In the genomic region with DNA sequence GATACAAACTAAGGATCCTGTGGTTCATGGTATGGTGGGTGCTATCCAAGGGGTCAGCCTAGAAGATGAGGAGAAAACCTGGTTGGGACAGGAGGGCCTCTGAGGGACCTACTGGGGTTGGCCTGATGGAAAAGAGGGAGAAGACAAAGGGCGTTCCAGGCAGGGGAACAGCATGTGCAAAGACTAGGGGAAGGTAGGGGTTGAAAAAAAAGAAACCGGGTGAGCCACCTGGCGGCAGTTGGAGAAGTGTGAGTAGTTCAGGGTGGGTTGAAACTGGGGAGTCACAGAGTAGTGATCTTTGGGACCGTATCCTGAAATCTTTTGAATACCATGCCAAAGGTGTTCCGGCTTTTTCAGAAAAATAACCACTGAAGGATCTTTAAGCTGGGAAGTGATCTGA, we compare ENCODE assay signal across 1 cellular context.
TF ChIP-seq lines count a peak whose summit lies in the region.

No MANE protein-coding gene starts in this region.

TF ChIP-seq in K562, 482 proteins besides CTCF, POLR2A, EP300 and RAD21 (continued from another document):
- TF ChIP-seq TEAD4 (IDR thresholded peaks at IDR 0.05; ENCODE audit: low read length) (no peak), TEAD4 (CRISPR knock-in tag; IDR thresholded peaks at IDR 0.05; ENCODE audit: borderline replicate concordance) (no peak), SIN3B (IDR thresholded peaks at IDR 0.05; ENCODE audit: low read depth) (no peak), ZNF79 (CRISPR knock-in tag; IDR thresholded peaks at IDR 0.05; ENCODE audit: low read depth) (no peak), JUNB (CRISPR knock-in tag; conservative IDR thresholded peaks at IDR 0.05) (no peak), TEAD2 (tag; IDR thresholded peaks at IDR 0.05) (no peak), YY1 (IDR thresholded peaks at IDR 0.05; ENCODE audit: borderline replicate concordance in 1 of 3, control insufficient read depth in 1 of 3, extremely low read depth in 1 of 3, insufficient read depth in 3 of 3, insufficient read length in 1 of 3, insufficient replicate concordance in 2 of 3, low read depth in 1 of 3, low read length in 2 of 3) (no peak), PTBP1 (IDR thresholded peaks at IDR 0.05; ENCODE audit: low read depth, low read length) (no peak), CCNT2 (IDR thresholded peaks at IDR 0.05; ENCODE audit: borderline replicate concordance, extremely low read depth, insufficient read length, low read depth, low read length) (no peak), WHSC1 (IDR thresholded peaks at IDR 0.05; ENCODE audit: low read length) (no peak), TGIF2 (CRISPR knock-in tag; IDR thresholded peaks at IDR 0.05) (no peak), KLF13 (tag; IDR thresholded peaks at IDR 0.05; ENCODE audit: borderline replicate concordance, low read depth) (no peak), NEUROD1 (IDR thresholded peaks at IDR 0.05; ENCODE audit: borderline replicate concordance, low read depth, low read length, partially characterized antibody) (no peak), TAF9B (IDR thresholded peaks at IDR 0.05; ENCODE audit: partially characterized antibody) (no peak), EP400 (IDR thresholded peaks at IDR 0.05) (no peak)
- TF ChIP-seq, protein P1, sequence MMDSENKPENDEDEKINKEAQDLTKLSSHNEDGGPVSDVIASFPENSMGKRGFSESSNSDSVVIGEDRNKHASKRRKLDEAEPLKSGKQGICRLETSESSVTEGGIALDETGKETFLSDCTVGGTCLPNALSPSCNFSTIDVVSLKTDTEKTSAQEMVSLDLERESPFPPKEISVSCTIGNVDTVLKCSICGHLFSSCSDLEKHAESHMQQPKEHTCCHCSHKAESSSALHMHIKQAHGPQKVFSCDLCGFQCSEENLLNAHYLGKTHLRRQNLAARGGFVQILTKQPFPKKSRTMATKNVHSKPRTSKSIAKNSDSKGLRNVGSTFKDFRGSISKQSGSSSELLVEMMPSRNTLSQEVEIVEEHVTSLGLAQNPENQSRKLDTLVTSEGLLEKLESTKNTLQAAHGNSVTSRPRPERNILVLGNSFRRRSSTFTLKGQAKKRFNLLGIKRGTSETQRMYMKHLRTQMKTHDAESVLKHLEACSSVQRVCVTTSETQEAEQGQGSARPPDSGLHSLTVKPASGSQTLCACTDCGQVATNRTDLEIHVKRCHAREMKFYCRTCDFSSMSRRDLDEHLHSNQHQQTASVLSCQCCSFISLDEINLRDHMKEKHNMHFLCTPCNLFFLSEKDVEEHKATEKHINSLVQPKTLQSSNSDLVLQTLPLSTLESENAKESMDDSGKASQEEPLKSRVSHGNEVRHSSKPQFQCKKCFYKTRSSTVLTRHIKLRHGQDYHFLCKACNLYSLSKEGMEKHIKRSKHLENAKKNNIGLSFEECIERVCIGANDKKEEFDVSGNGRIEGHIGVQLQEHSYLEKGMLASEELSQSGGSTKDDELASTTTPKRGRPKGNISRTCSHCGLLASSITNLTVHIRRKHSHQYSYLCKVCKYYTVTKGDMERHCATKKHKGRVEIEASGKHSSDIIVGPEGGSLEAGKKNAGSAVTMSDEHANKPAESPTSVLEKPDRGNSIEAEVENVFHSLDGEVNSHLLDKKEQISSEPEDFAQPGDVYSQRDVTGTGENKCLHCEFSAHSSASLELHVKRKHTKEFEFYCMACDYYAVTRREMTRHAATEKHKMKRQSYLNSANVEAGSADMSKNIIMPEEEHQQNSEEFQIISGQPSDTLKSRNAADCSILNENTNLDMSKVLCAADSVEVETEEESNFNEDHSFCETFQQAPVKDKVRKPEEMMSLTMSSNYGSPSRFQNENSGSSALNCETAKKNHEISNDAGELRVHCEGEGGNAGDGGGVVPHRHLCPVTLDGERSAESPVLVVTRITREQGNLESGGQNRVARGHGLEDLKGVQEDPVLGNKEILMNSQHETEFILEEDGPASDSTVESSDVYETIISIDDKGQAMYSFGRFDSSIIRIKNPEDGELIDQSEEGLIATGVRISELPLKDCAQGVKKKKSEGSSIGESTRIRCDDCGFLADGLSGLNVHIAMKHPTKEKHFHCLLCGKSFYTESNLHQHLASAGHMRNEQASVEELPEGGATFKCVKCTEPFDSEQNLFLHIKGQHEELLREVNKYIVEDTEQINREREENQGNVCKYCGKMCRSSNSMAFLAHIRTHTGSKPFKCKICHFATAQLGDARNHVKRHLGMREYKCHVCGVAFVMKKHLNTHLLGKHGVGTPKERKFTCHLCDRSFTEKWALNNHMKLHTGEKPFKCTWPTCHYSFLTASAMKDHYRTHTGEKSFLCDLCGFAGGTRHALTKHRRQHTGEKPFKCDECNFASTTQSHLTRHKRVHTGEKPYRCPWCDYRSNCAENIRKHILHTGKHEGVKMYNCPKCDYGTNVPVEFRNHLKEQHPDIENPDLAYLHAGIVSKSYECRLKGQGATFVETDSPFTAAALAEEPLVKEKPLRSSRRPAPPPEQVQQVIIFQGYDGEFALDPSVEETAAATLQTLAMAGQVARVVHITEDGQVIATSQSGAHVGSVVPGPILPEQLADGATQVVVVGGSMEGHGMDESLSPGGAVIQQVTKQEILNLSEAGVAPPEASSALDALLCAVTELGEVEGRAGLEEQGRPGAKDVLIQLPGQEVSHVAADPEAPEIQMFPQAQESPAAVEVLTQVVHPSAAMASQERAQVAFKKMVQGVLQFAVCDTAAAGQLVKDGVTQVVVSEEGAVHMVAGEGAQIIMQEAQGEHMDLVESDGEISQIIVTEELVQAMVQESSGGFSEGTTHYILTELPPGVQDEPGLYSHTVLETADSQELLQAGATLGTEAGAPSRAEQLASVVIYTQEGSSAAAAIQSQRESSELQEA (IDR thresholded peaks at IDR 0.05; ENCODE audit: low read depth), result no peak
